18 cellular contexts compared by ENCODE assay signal in genomic region chr4:124044867-124045266, GRCh38.
DNase-seq lines count a peak whose midpoint lies in the region; ATAC-seq, FAIRE-seq and TF ChIP-seq lines count a peak whose summit lies in the region.
"Had no signal": no experiment of that assay in that cellular context is flagged by ENCODE, and none has a peak within 500 bp of the region (broad histone marks: within the 10 kb centered on the region; RNA-seq: fewer than 3 reads in every experiment).

No MANE protein-coding gene starts in this region.

- POLR2A ChIA-PET in H1 (lab: Charles Lee; ENCODE audit: partially characterized antibody) = no interaction called here

- no peaks in the 10 kb centered on the region for H3K36me3 ChIP-seq in H1 (ENCODE audit: control insufficient read depth in 2 of 4, insufficient read depth in 4 of 4, low read length in 3 of 4)
- no peaks in the 10 kb centered on the region for H3K36me3 ChIP-seq in tibial nerve

- 93% methylated on average over 5 of the region's 5 CpGs; no CpG with 5 or more reads in 1 of the 2 experiments for WGBS in H1 (ENCODE audit: extremely low coverage in 1 of 2, insufficient coverage in 1 of 2, insufficient read length in 1 of 2, insufficient replicate concordance in 2 of 2, low coverage in 1 of 2, low lambda C conversion rate in 2 of 2, missing lambda C conversion rate in 1 of 2), 2 experiments
- WGBS in tibial nerve, 2 donors = 79 to 91% methylated on average over 4 to 5 of the region's 5 CpGs

- TF ChIP-seq POLR2A in H1 (IDR thresholded peaks at IDR 0.05; ENCODE audit: control extremely low read depth in 1 of 2, low read depth in 2 of 2, low read length in 2 of 2) (no peak), tibial nerve (IDR thresholded peaks at IDR 0.05) (no peak), erythroblast (IDR thresholded peaks at IDR 0.05; ENCODE audit: low read length) (no peak)

- no peak overlapping the region for H2BK5ac ChIP-seq in H1 (ENCODE audit: low read depth, low read length)

- no peak for FAIRE-seq in H1 (lab: Jason Lieb, UNC)
- FAIRE-seq in HTR-8/SVneo (lab: Jason Lieb, UNC) = no peak
- FAIRE-seq: G401.6 had no signal

- no peaks in the 10 kb centered on the region for H3K4me1 ChIP-seq in H1 (replicated peaks in 1 of 4; ENCODE audit: control insufficient read depth in 3 of 4, insufficient read depth in 4 of 4, low read length in 3 of 4)
- H3K4me1 ChIP-seq in tibial nerve = no peaks in the 10 kb centered on the region

- H2BK12ac ChIP-seq in H1 (ENCODE audit: low read depth, low read length) = no peak overlapping the region

- no peak overlapping the region for H3K4me2 ChIP-seq in H1 (ENCODE audit: insufficient read depth in 1 of 2, low read depth in 2 of 2, low read length in 2 of 2)

- CTCF ChIA-PET in Calu3 (lab: Charles Lee) (no interaction called here), H1 (lab: Charles Lee; ENCODE audit: partially characterized antibody) (interaction anchor here (0.6 to 1.3 kb wide), 2 partner anchors 10 to 158 kb away, joined by 3 read pairs; no protein-coding TSS in a partner anchor)

- H2BK20ac ChIP-seq in H1 (ENCODE audit: low read length) = no peak overlapping the region

- H3K27me3 Mint-ChIP-seq in Calu3 (ENCODE audit: unreplicated experiment) = no peaks in the 10 kb centered on the region

- H3K79me2 ChIP-seq in H1 (ENCODE audit: control insufficient read depth in 1 of 2, insufficient read depth in 2 of 2, low read length in 2 of 2) = no peaks in the 10 kb centered on the region

- H3K27me3 ChIP-seq in H1 (replicated peaks in 1 of 4; ENCODE audit: control insufficient read depth in 3 of 4, extremely low read depth in 1 of 4, insufficient read depth in 3 of 4, low read length in 3 of 4) (no peaks in the 10 kb centered on the region), tibial nerve (no peaks in the 10 kb centered on the region)

- H3K27ac ChIP-seq in H1 (ENCODE audit: low read depth, low read length) = no peak overlapping the region
- H3K27ac ChIP-seq in tibial nerve = no peak overlapping the region

- peak overlapping the region; percentile 70; the same call in 1 of the 2 replicates for H2AFZ ChIP-seq in H1 (ENCODE audit: low read length)

- no peak overlapping the region for H2BK15ac ChIP-seq in H1 (ENCODE audit: low read length)

- H3K4me3 ChIP-seq in H1 (ENCODE audit: extremely low read depth in 1 of 4, insufficient read depth in 2 of 4, low read depth in 3 of 4, low read length in 4 of 4) (no peak overlapping the region), tibial nerve (no peak overlapping the region)

- H3K4me3 Mint-ChIP-seq in Calu3 (ENCODE audit: low read depth, unreplicated experiment) = no peak overlapping the region
- H3K4me3 Mint-ChIP-seq: CD14-positive monocyte had no signal

- TF ChIP-seq EP300 in H1 (IDR thresholded peaks at IDR 0.05; ENCODE audit: borderline replicate concordance in 1 of 2, low read depth in 2 of 2, low read length in 2 of 2) (no peak), tibial nerve (IDR thresholded peaks at IDR 0.05) (no peak)

- TF ChIP-seq RAD21 in H1 (IDR thresholded peaks at IDR 0.05 in 1 of 2, conservative IDR thresholded peaks at IDR 0.05 in 1 of 2; ENCODE audit: low read depth in 2 of 2, low read length in 2 of 2) = peak; percentile 24 to 44; a peak in 3 of 4 replicates

- no peak overlapping the region for H4K8ac ChIP-seq in H1 (ENCODE audit: extremely low read depth, insufficient read depth, low read length)

- H3K9me3 Mint-ChIP-seq in Calu3 (ENCODE audit: low read depth, unreplicated experiment) = no peaks in the 10 kb centered on the region

- H4K91ac ChIP-seq in H1 (replicated peaks; ENCODE audit: insufficient read length, low read length) = no peak overlapping the region

- DNase-seq in Calu3 = peak; percentile 1
- DNase-seq in HT1080 (ENCODE audit: low read depth) = peak; percentile 4
- DNase-seq in H1 (ENCODE audit: low read depth in 1 of 2, low spot score in 2 of 2) = no peak
- peak; percentile 42 for DNase-seq in left lobe of liver (ENCODE audit: low spot score)
- no peak for DNase-seq in tibial nerve (ENCODE audit: low spot score in 2 of 2)
- no peak for DNase-seq in HTR-8/SVneo (ENCODE audit: insufficient read length, low spot score)
- no peak for DNase-seq in erythroblast (lab: John Stamatoyannopoulos, UW)
- DNase-seq in HK-2 (ENCODE audit: unreplicated experiment) = no peak
- DNase-seq: COR-L47, H7, KG1, NCI-H1092 treated with DMSO at 0.1 percent for 48 hours, NCI-H1694 treated with DMSO at 0.1 percent for 48 hours, NCI-H446, NCI-H774, SIG-M5 had no signal

- H3K18ac ChIP-seq in H1 (ENCODE audit: extremely low read depth, low read length) = no peak overlapping the region

- H3K56ac ChIP-seq in H1 (replicated peaks; ENCODE audit: insufficient read length, low read depth, low read length) = no peak overlapping the region

- H3K23ac ChIP-seq in H1 (ENCODE audit: insufficient read length) = no peak overlapping the region

- H4K5ac ChIP-seq in H1 (ENCODE audit: insufficient read length, low read depth, low read length) = no peak overlapping the region

- BruUV-seq in Calu3 (replicated peaks; lab: Mats Ljungman, UMichigan) = no TSS peak

- H4K20me1 ChIP-seq in H1 (replicated peaks in 1 of 2; ENCODE audit: control insufficient read depth in 1 of 2, insufficient read depth in 2 of 2, low read length in 2 of 2) = no peaks in the 10 kb centered on the region

- intact Hi-C loops in Calu3 (cut with micrococcal nuclease; ENCODE audit: unreplicated experiment) = no loop called here

- H3K4ac ChIP-seq in H1 (replicated peaks; ENCODE audit: insufficient read length, low read depth, low read length) = no peak overlapping the region

- no peak overlapping the region for H3K9ac ChIP-seq in H1 (replicated peaks in 1 of 4; ENCODE audit: extremely low read depth in 1 of 4, low read depth in 3 of 4, low read length in 3 of 4)

- no peak for ATAC-seq in left lobe of liver

- H3K36me3 Mint-ChIP-seq in Calu3 (ENCODE audit: insufficient read depth, unreplicated experiment) = no peaks in the 10 kb centered on the region
- H3K36me3 Mint-ChIP-seq: CD14-positive monocyte had no signal

- no peak overlapping the region for H2BK120ac ChIP-seq in H1 (replicated peaks; ENCODE audit: low read depth, low read length)

- no peak overlapping the region for H3K27ac Mint-ChIP-seq in Calu3 (ENCODE audit: unreplicated experiment)
- H3K27ac Mint-ChIP-seq: CD14-positive monocyte had no signal

- no peak overlapping the region for H2AK5ac ChIP-seq in H1 (ENCODE audit: low read depth, low read length)

- no peaks in the 10 kb centered on the region for H3K79me1 ChIP-seq in H1 (ENCODE audit: low read depth, low read length)

- H3K14ac ChIP-seq in H1 (ENCODE audit: insufficient read length) = no peak overlapping the region

- H3K23me2 ChIP-seq in H1 (ENCODE audit: low read depth, low read length) = no peaks in the 10 kb centered on the region

- no peaks in the 10 kb centered on the region for H3K4me1 Mint-ChIP-seq in Calu3 (ENCODE audit: low read depth, unreplicated experiment)
- H3K4me1 Mint-ChIP-seq: CD14-positive monocyte had no signal

- H3K9me3 ChIP-seq in H1 (ENCODE audit: insufficient read depth in 2 of 2, low read depth in 1 of 2, low read length in 1 of 2) = no peaks in the 10 kb centered on the region
- H3K9me3 ChIP-seq in tibial nerve = peaks cover 0 to 3% (median 0%) of the 10 kb centered on the region in 4 donors

- TF ChIP-seq CTCF in Calu3 (IDR thresholded peaks at IDR 0.05; ENCODE audit: unreplicated experiment) (no peak), H1 (IDR thresholded peaks at IDR 0.05; ENCODE audit: control extremely low read depth in 1 of 3, insufficient read depth in 1 of 3, low read depth in 1 of 3, low read length in 3 of 3) (peak in 1 of 3 experiments; percentile 10; a peak in 1 of 4 replicates), tibial nerve (IDR thresholded peaks at IDR 0.05) (no peak)

TF ChIP-seq in H1, 55 proteins besides CTCF, POLR2A, EP300 and RAD21:
- TF ChIP-seq EZH2 (IDR thresholded peaks at IDR 0.05; ENCODE audit: low read depth, low read length, severe bottlenecking) (no peak), RXRA (IDR thresholded peaks at IDR 0.05; ENCODE audit: insufficient read depth, low read depth, low read length) (no peak), TBP (IDR thresholded peaks at IDR 0.05; ENCODE audit: low read depth, low read length) (no peak), FOSL1 (IDR thresholded peaks at IDR 0.05; ENCODE audit: insufficient read depth, low read depth, low read length) (no peak), USF2 (IDR thresholded peaks at IDR 0.05; ENCODE audit: low read length) (no peak), HDAC6 (IDR thresholded peaks at IDR 0.05; ENCODE audit: low read depth, low read length) (no peak)
TF ChIP-seq in H1: peak in this region for 0.

Comparison
In these comparisons a context has a peak if more than half of its experiments do, and no peak if none do; other contexts are left out.
1. DNase-seq: peak in Calu3 (single experiment), HT1080 (single experiment) and left lobe of liver (single experiment); none in H1 (0 of 2), tibial nerve (0 of 2), HTR-8/SVneo (single experiment), erythroblast (0 of 2) and HK-2 (single experiment).